Comparison of ENCODE assay signal across 8 cellular contexts in genomic region chr15:82045179-82045891, GRCh38. TPM values are rescaled to one million over a fixed set of nuclear protein-coding genes. Genes with fewer than 3 reads are reported as not detected.
DNase-seq lines count a peak whose midpoint lies in the region; ATAC-seq and TF ChIP-seq lines count a peak whose summit lies in the region.

No MANE protein-coding gene starts in this region.

- H3K4me3 ChIP-seq in right lobe of liver: peak overlapping the region; percentile 71 to 84 (median 75)

- peaks cover 39% of the 10 kb centered on the region for H3K36me3 Mint-ChIP-seq in dendritic cell treated with granulocyte-macrophage colony-stimulating factor and Interleukin-4, amounts not matched to agents 40 ng/mL and 50 ng/mL, for 4 days (ENCODE audit: low read depth)

- DNase-seq in ACHN: peak; percentile 40
- DNase-seq in T-helper 9 cell: peak; percentile 9
- peak; percentile 47 to 64 (median 55) for DNase-seq in right lobe of liver
- peak; percentile 44 for DNase-seq in stimulated activated CD8-positive, alpha-beta memory T cell treated with anti-CD3 and anti-CD28 coated beads, Interleukin-4, amount 100 ng/mL, for 48 hours

- H3K27me3 Mint-ChIP-seq in dendritic cell treated with granulocyte-macrophage colony-stimulating factor and Interleukin-4, amounts not matched to agents 40 ng/mL and 50 ng/mL, for 4 days: peaks cover 29% of the 10 kb centered on the region

- H3K4me1 ChIP-seq in right lobe of liver: peaks cover 0 to 8% (median 0%) of the 10 kb centered on the region in 4 donors

- H3K4me1 Mint-ChIP-seq in dendritic cell treated with granulocyte-macrophage colony-stimulating factor and Interleukin-4, amounts not matched to agents 40 ng/mL and 50 ng/mL, for 4 days (ENCODE audit: low read depth): peaks cover 38% of the 10 kb centered on the region

- H3K9me3 Mint-ChIP-seq in dendritic cell treated with granulocyte-macrophage colony-stimulating factor and Interleukin-4, amounts not matched to agents 40 ng/mL and 50 ng/mL, for 4 days: no peaks in the 10 kb centered on the region

- no peak for TF ChIP-seq CTCF in right lobe of liver (IDR thresholded peaks at IDR 0.05)

- H3K27ac Mint-ChIP-seq in dendritic cell treated with granulocyte-macrophage colony-stimulating factor and Interleukin-4, amounts not matched to agents 40 ng/mL and 50 ng/mL, for 4 days: peak overlapping the region; percentile 99

- peaks cover 0 to 11% of the 10 kb centered on the region in 2 donors for H3K27me3 ChIP-seq in right lobe of liver

- ATAC-seq in GM18498 (IDR thresholded peaks at IDR 0.05; ENCODE audit: unreplicated experiment) (peak; percentile 6), HG03432 (IDR thresholded peaks at IDR 0.05; ENCODE audit: unreplicated experiment) (peak; percentile 11), right lobe of liver (peak; percentile 3 to 27 (median 10)), HG03097 (IDR thresholded peaks at IDR 0.05; ENCODE audit: low FRiP score, unreplicated experiment) (no peak)

- WGBS in right lobe of liver (ENCODE audit: insufficient coverage, low coverage, low lambda C conversion rate, missing lambda C conversion rate): 0% methylated on average over 10 of the region's 71 CpGs

- H3K9me3 ChIP-seq in right lobe of liver: no peaks in the 10 kb centered on the region

- intact Hi-C loops in dendritic cell treated with granulocyte-macrophage colony-stimulating factor and Interleukin-4, amounts not matched to agents 40 ng/mL and 50 ng/mL, for 4 days (cut with micrococcal nuclease): loop anchor here (5.0 to 10.0 kb wide), 2 partner anchors 98 to 499 kb away; partner anchors contain the start of gene RPS17
- intact Hi-C loops in right lobe of liver (cut with DNase I): no loop called here

- H3K4me3 Mint-ChIP-seq in dendritic cell treated with granulocyte-macrophage colony-stimulating factor and Interleukin-4, amounts not matched to agents 40 ng/mL and 50 ng/mL, for 4 days: peak overlapping the region; percentile 93

- peak overlapping the region; percentile 29 to 78 (median 59) for H3K27ac ChIP-seq in right lobe of liver

- in situ Hi-C loops in ACHN (cut with HindIII; ENCODE audit: low pct_ligation_motif_present, low pct_unique_long_range_greater_than_20kb, low sequenced_read_pairs): no loop called here

- H3K36me3 ChIP-seq in right lobe of liver: no peaks in the 10 kb centered on the region

- TF ChIP-seq POLR2A in right lobe of liver (IDR thresholded peaks at IDR 0.05): no peak

RNA-seq across cellular contexts. Expression of gene MEX3B, which starts 0.5 kb away (rescaled TPM):
- total RNA-seq in right lobe of liver: 1 to 10 TPM in 3 of 6 experiments, under 1 TPM in 3; 0.39 to 1.7 (median 0.84) TPM
